27 cellular contexts compared by ENCODE assay signal in the genomic region with DNA sequence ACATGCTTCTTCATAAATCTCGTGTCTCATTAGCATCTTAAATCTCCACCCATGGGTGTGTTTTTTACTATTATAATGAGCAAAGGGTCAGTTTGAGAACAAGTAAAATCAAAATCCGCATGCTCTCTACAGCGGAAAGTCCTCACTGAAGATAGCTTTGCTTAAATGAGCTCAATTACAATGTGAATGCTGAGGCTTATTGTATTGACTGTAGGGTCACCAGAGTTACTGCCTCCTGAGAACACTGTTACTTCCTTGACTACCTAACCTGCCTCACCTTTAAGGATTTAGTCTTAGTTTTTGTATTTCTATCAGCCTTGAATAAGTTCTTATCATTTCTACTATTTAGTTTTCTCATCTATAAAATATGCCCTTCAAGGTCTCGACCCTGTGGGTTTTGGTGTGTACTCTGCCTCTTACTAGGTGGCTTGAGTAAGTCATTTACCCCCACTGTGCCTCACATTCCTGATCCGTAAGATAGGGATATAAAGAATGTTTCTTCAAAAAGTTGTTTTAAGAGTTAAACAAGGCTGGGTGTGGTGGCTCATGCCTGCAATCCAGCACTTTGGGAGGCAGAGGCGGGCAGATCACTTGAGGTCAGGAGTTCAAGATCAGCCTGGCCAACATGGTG. TPM values are rescaled to one million over a fixed set of nuclear protein-coding genes. Genes with fewer than 3 reads are reported as not detected.
A peak's percentile ranks its signal among the peaks of the same experiment; 100 is the strongest.
DNase-seq lines count a peak whose midpoint lies in the region; ATAC-seq and TF ChIP-seq lines count a peak whose summit lies in the region.
"Had no signal": no experiment of that assay in that cellular context is flagged by ENCODE, and none has a peak within 500 bp of the region (broad histone marks: within the 10 kb centered on the region; RNA-seq: fewer than 3 reads in every experiment).

No MANE protein-coding gene starts in this region.

- H3K4me1 Mint-ChIP-seq in activated T-cell treated with anti-CD3 and anti-CD28 coated beads, Interleukin-2, amount 50 U/mL, for 24 hours (ENCODE audit: low read depth): peaks cover 95% of the 10 kb centered on the region
- peaks cover 84% of the 10 kb centered on the region for H3K4me1 Mint-ChIP-seq in activated T-cell treated with anti-CD3 and anti-CD28 coated beads, Interleukin-2, amount 50 U/mL, for 4 hours (ENCODE audit: low read depth)
- H3K4me1 Mint-ChIP-seq in activated naive CD8-positive, alpha-beta T cell treated with anti-CD3 and anti-CD28 coated beads, Interleukin-2, amount 10 ng/mL, durations not matched to agents 7 days and 5 days: peaks cover 92% of the 10 kb centered on the region
- no peaks in the 10 kb centered on the region for H3K4me1 Mint-ChIP-seq in chondrocyte (ENCODE audit: low read depth)
- H3K4me1 Mint-ChIP-seq: neural progenitor cell had no signal

- no peaks in the 10 kb centered on the region for H3K79me2 ChIP-seq in mesendoderm (ENCODE audit: control insufficient read depth, insufficient read depth, low read length)

- no peak for DNase-seq in activated T-cell treated with anti-CD3 and anti-CD28 coated beads, Interleukin-2, amount 50 U/mL, for 24 hours
- DNase-seq in activated T-cell treated with anti-CD3 and anti-CD28 coated beads, Interleukin-2, amount 50 U/mL, for 4 hours: no peak
- DNase-seq in HT1080 (ENCODE audit: low read depth): peak; percentile 38
- DNase-seq in activated naive CD8-positive, alpha-beta T cell treated with anti-CD3 and anti-CD28 coated beads, Interleukin-2, amount 10 ng/mL, durations not matched to agents 7 days and 5 days: no peak
- peak; percentile 73 for DNase-seq in mesendoderm
- no peak for DNase-seq in Right ventricle myocardium inferior (ENCODE audit: missing footprints)
- DNase-seq in chondrocyte (ENCODE audit: low spot score): no peak
- no peak for DNase-seq in HuH-7.5 (ENCODE audit: low spot score)
- DNase-seq: activated CD4-positive, CD25-positive, alpha-beta regulatory T cell treated with anti-CD3 and anti-CD28 coated beads, Interleukin-2, amount 50 U/mL, for 72 hours; activated effector memory CD4-positive, alpha-beta T cell treated with Interleukin-2 at 50 U/mL for 16 hours; Caco-2; cerebellar nuclear complex; erythroblast; foreskin fibroblast; heart right ventricle; KBM-7; left ventricle myocardium superior; NCI-H146; NCI-H2171; NCI-H526; posterior cingulate gyrus; substantia nigra had no signal

- no CpG with 5 or more reads among the region's 6 CpGs for WGBS in mesendoderm (ENCODE audit: extremely low coverage, insufficient coverage, low lambda C conversion rate)

- no peak overlapping the region for H3K18ac ChIP-seq in mesendoderm (ENCODE audit: low read length)

- no peaks in the 10 kb centered on the region for H3K36me3 ChIP-seq in mesendoderm (ENCODE audit: control insufficient read depth, insufficient read depth, low read length)
- H3K36me3 ChIP-seq: neural progenitor cell had no signal

- H3K27ac Mint-ChIP-seq in activated T-cell treated with anti-CD3 and anti-CD28 coated beads, Interleukin-2, amount 50 U/mL, for 24 hours: peak overlapping the region; percentile 62
- peak overlapping the region; percentile 85 for H3K27ac Mint-ChIP-seq in activated naive CD8-positive, alpha-beta T cell treated with anti-CD3 and anti-CD28 coated beads, Interleukin-2, amount 10 ng/mL, durations not matched to agents 7 days and 5 days
- H3K27ac Mint-ChIP-seq in chondrocyte (ENCODE audit: unreplicated experiment): no peak overlapping the region
- H3K27ac Mint-ChIP-seq: neural progenitor cell had no signal

- no peak overlapping the region for H2BK5ac ChIP-seq in mesendoderm (ENCODE audit: low read length)

- H3K9ac ChIP-seq in mesendoderm (ENCODE audit: low read length): no peak overlapping the region
- H3K9ac ChIP-seq: neural progenitor cell had no signal

- no peak overlapping the region for H3K4me3 ChIP-seq in mesendoderm (ENCODE audit: low read length)
- H3K4me3 ChIP-seq: heart right ventricle, neural progenitor cell had no signal

- no peaks in the 10 kb centered on the region for H3K79me1 ChIP-seq in mesendoderm (ENCODE audit: low read length)

- H3K9me3 Mint-ChIP-seq in activated T-cell treated with anti-CD3 and anti-CD28 coated beads, Interleukin-2, amount 50 U/mL, for 24 hours: no peaks in the 10 kb centered on the region
- no peaks in the 10 kb centered on the region for H3K9me3 Mint-ChIP-seq in activated T-cell treated with anti-CD3 and anti-CD28 coated beads, Interleukin-2, amount 50 U/mL, for 4 hours
- H3K9me3 Mint-ChIP-seq in activated naive CD8-positive, alpha-beta T cell treated with anti-CD3 and anti-CD28 coated beads, Interleukin-2, amount 10 ng/mL, durations not matched to agents 7 days and 5 days: peaks cover 2% of the 10 kb centered on the region
- H3K9me3 Mint-ChIP-seq in chondrocyte (ENCODE audit: low read depth): no peaks in the 10 kb centered on the region
- H3K9me3 Mint-ChIP-seq: neural progenitor cell had no signal

- no peak overlapping the region for H4K8ac ChIP-seq in mesendoderm (ENCODE audit: low read depth, low read length)

- peaks cover 78% of the 10 kb centered on the region for H3K36me3 Mint-ChIP-seq in activated T-cell treated with anti-CD3 and anti-CD28 coated beads, Interleukin-2, amount 50 U/mL, for 24 hours (ENCODE audit: low read depth)
- H3K36me3 Mint-ChIP-seq in activated T-cell treated with anti-CD3 and anti-CD28 coated beads, Interleukin-2, amount 50 U/mL, for 4 hours (ENCODE audit: insufficient read depth): peaks cover 35% of the 10 kb centered on the region
- peaks cover 62% of the 10 kb centered on the region for H3K36me3 Mint-ChIP-seq in activated naive CD8-positive, alpha-beta T cell treated with anti-CD3 and anti-CD28 coated beads, Interleukin-2, amount 10 ng/mL, durations not matched to agents 7 days and 5 days
- H3K36me3 Mint-ChIP-seq in chondrocyte (ENCODE audit: low read depth): no peaks in the 10 kb centered on the region
- H3K36me3 Mint-ChIP-seq: neural progenitor cell had no signal

- H3K4me2 ChIP-seq in mesendoderm (ENCODE audit: low read length): no peak overlapping the region
- H3K4me2 ChIP-seq: neural progenitor cell had no signal

- intact Hi-C loops in Right ventricle myocardium inferior (cut with DNase I): no loop called here

- H3K4me1 ChIP-seq in mesendoderm (ENCODE audit: control insufficient read depth, low read depth, low read length): peaks cover 3% of the 10 kb centered on the region
- H3K4me1 ChIP-seq: Caco-2, neural progenitor cell had no signal

- H3K27ac ChIP-seq in mesendoderm (ENCODE audit: low read depth, low read length): no peak overlapping the region
- H3K27ac ChIP-seq: heart right ventricle, neural progenitor cell had no signal

- H2BK15ac ChIP-seq in mesendoderm (replicated peaks; ENCODE audit: low read depth): no peak overlapping the region

- no peak for TF ChIP-seq CTCF in chondrocyte (IDR thresholded peaks at IDR 0.05)

- ATAC-seq in activated T-cell treated with anti-CD3 and anti-CD28 coated beads, Interleukin-2, amount 50 U/mL, for 4 hours: no peak
- ATAC-seq in activated naive CD8-positive, alpha-beta T cell treated with anti-CD3 and anti-CD28 coated beads, Interleukin-2, amount 10 ng/mL, durations not matched to agents 7 days and 5 days (ENCODE audit: low read depth): no peak
- ATAC-seq in Right ventricle myocardium inferior: no peak
- ATAC-seq: heart right ventricle, left ventricle myocardium superior, sciatic nerve had no signal

- no peak overlapping the region for H3K56ac ChIP-seq in mesendoderm (ENCODE audit: low read length)

- H3K27me3 ChIP-seq in mesendoderm (ENCODE audit: insufficient read depth, low read length, poor library complexity): no peaks in the 10 kb centered on the region
- H3K27me3 ChIP-seq: neural progenitor cell had no signal

- H3K23ac ChIP-seq in mesendoderm (ENCODE audit: low read length): no peak overlapping the region

- H2BK120ac ChIP-seq in mesendoderm (ENCODE audit: low read depth, low read length): no peak overlapping the region

- H4K5ac ChIP-seq in mesendoderm (ENCODE audit: low read length): no peak overlapping the region

- no peak overlapping the region for H3K4me3 Mint-ChIP-seq in activated T-cell treated with anti-CD3 and anti-CD28 coated beads, Interleukin-2, amount 50 U/mL, for 24 hours
- H3K4me3 Mint-ChIP-seq in activated T-cell treated with anti-CD3 and anti-CD28 coated beads, Interleukin-2, amount 50 U/mL, for 4 hours: no peak overlapping the region
- peak overlapping the region; percentile 41 for H3K4me3 Mint-ChIP-seq in activated naive CD8-positive, alpha-beta T cell treated with anti-CD3 and anti-CD28 coated beads, Interleukin-2, amount 10 ng/mL, durations not matched to agents 7 days and 5 days
- no peak overlapping the region for H3K4me3 Mint-ChIP-seq in chondrocyte (ENCODE audit: unreplicated experiment)
- H3K4me3 Mint-ChIP-seq: neural progenitor cell had no signal

- no peak overlapping the region for H2AK5ac ChIP-seq in mesendoderm (ENCODE audit: low read length)

- no peak overlapping the region for H3K4ac ChIP-seq in mesendoderm (ENCODE audit: low read depth, low read length)

- H3K27me3 Mint-ChIP-seq in activated T-cell treated with anti-CD3 and anti-CD28 coated beads, Interleukin-2, amount 50 U/mL, for 24 hours: no peaks in the 10 kb centered on the region
- H3K27me3 Mint-ChIP-seq in activated T-cell treated with anti-CD3 and anti-CD28 coated beads, Interleukin-2, amount 50 U/mL, for 4 hours (ENCODE audit: low read depth): no peaks in the 10 kb centered on the region
- no peaks in the 10 kb centered on the region for H3K27me3 Mint-ChIP-seq in activated naive CD8-positive, alpha-beta T cell treated with anti-CD3 and anti-CD28 coated beads, Interleukin-2, amount 10 ng/mL, durations not matched to agents 7 days and 5 days
- H3K27me3 Mint-ChIP-seq in chondrocyte (ENCODE audit: low read depth): peaks cover 13% of the 10 kb centered on the region

- POLR2A ChIA-PET in activated naive CD8-positive, alpha-beta T cell treated with anti-CD3 and anti-CD28 coated beads, Interleukin-2, amount 10 ng/mL, durations not matched to agents 7 days and 5 days (lab: Charles Lee): interaction anchor here (0.6 to 1.1 kb wide), 3 partner anchors 12 to 21 kb away, joined by 3 read pairs; no protein-coding TSS in a partner anchor

RNA-seq across cellular contexts. Expression of a gene that starts 7.9 kb away (rescaled TPM):
- 10 to 100 TPM; 44.1 to 80.5 (median 71.7) TPM for total RNA-seq in activated T-cell treated with anti-CD3 and anti-CD28 coated beads, Interleukin-2, amount 50 U/mL, for 4 hours
- 4.2 and 9.8 TPM in 2 replicates for total RNA-seq in HT1080 (2014; rRNA removed; shearing (Covaris generic))
- 6.6 and 8.5 TPM in 2 replicates for polyA plus RNA-seq in HT1080 (2015; cell fraction: cytosol; rRNA removed)
- polyA plus RNA-seq in HT1080 (2015; cell fraction: nucleus; rRNA removed): 16.0 and 17.0 TPM in 2 replicates
- total RNA-seq in activated naive CD8-positive, alpha-beta T cell treated with anti-CD3 and anti-CD28 coated beads, Interleukin-2, amount 10 ng/mL, durations not matched to agents 7 days and 5 days: 100 to 1,000 TPM; 124 to 137 TPM
- 0.06 TPM for polyA plus RNA-seq in mesendoderm (2013, experiment 1 of 2)
- 0.07 TPM for polyA plus RNA-seq in mesendoderm (2013, experiment 2 of 2)
- 0.46 TPM for total RNA-seq in Right ventricle myocardium inferior
- not detected in 3 replicates for total RNA-seq in chondrocyte
- total RNA-seq: A673, Caco-2 had no signal
- polyA plus RNA-seq: BJ had no signal

RNA-seq across cellular contexts. Expression of a gene that starts 35.4 kb away (rescaled TPM):
- total RNA-seq in activated T-cell treated with anti-CD3 and anti-CD28 coated beads, Interleukin-2, amount 50 U/mL, for 4 hours: 100 to 1,000 TPM; 313 to 347 (median 336) TPM
- total RNA-seq in HT1080 (2014; rRNA removed; shearing (Covaris generic)): not detected in 2 replicates
- polyA plus RNA-seq in HT1080 (2015; cell fraction: cytosol; rRNA removed): not detected in 2 replicates
- polyA plus RNA-seq in HT1080 (2015; cell fraction: nucleus; rRNA removed): not detected in 2 replicates
- total RNA-seq in activated naive CD8-positive, alpha-beta T cell treated with anti-CD3 and anti-CD28 coated beads, Interleukin-2, amount 10 ng/mL, durations not matched to agents 7 days and 5 days: 100 to 1,000 TPM; 379 to 386 TPM
- polyA plus RNA-seq in mesendoderm (2013, experiment 1 of 2): 2.5 TPM
- polyA plus RNA-seq in mesendoderm (2013, experiment 2 of 2): 2.7 TPM
- total RNA-seq in Right ventricle myocardium inferior (2.0 TPM), chondrocyte (not detected in 3 replicates)
- total RNA-seq: A673, astrocyte, Caco-2 had no signal
- polyA plus RNA-seq: BJ had no signal

RNA-seq across cellular contexts. Expression of a gene that starts 49.0 kb away (rescaled TPM):
- 10 to 100 TPM in 2 of 3 donors, 1 to 10 TPM in 1; 8.9 to 21.4 (median 16.5) TPM for total RNA-seq in activated T-cell treated with anti-CD3 and anti-CD28 coated beads, Interleukin-2, amount 50 U/mL, for 4 hours
- not detected in 2 replicates for total RNA-seq in HT1080 (2014; rRNA removed; shearing (Covaris generic))
- 0.07 and 0.28 TPM in 2 replicates for polyA plus RNA-seq in HT1080 (2015; cell fraction: cytosol; rRNA removed)
- polyA plus RNA-seq in HT1080 (2015; cell fraction: nucleus; rRNA removed): not detected in 2 replicates
- total RNA-seq in activated naive CD8-positive, alpha-beta T cell treated with anti-CD3 and anti-CD28 coated beads, Interleukin-2, amount 10 ng/mL, durations not matched to agents 7 days and 5 days: 10 to 100 TPM; 70.9 to 73.6 TPM
- polyA plus RNA-seq in mesendoderm (2013, experiment 1 of 2): 0.07 TPM
- 0.03 TPM for polyA plus RNA-seq in mesendoderm (2013, experiment 2 of 2)
- not detected for total RNA-seq in Right ventricle myocardium inferior
- not detected in 3 replicates for total RNA-seq in chondrocyte
- total RNA-seq: A673, astrocyte, Caco-2, left ventricle myocardium superior had no signal
- polyA plus RNA-seq: BJ had no signal

Comparison
In these comparisons a context has a peak if more than half of its experiments do, and no peak if none do; other contexts are left out.
1. DNase-seq: peak in HT1080 (single experiment) and mesendoderm (single experiment); none in activated T-cell treated with anti-CD3 and anti-CD28 coated beads, Interleukin-2, amount 50 U/mL, for 24 hours (single experiment), activated T-cell treated with anti-CD3 and anti-CD28 coated beads, Interleukin-2, amount 50 U/mL, for 4 hours (single experiment), activated naive CD8-positive, alpha-beta T cell treated with anti-CD3 and anti-CD28 coated beads, Interleukin-2, amount 10 ng/mL, durations not matched to agents 7 days and 5 days (single experiment), Right ventricle myocardium inferior (single experiment), chondrocyte (single experiment) and HuH-7.5 (single experiment).
2. RNA of a gene that starts 35.4 kb away (total RNA-seq): 379 to 386 TPM in activated naive CD8-positive, alpha-beta T cell treated with anti-CD3 and anti-CD28 coated beads, Interleukin-2, amount 10 ng/mL, durations not matched to agents 7 days and 5 days and 313 to 347 TPM in activated T-cell treated with anti-CD3 and anti-CD28 coated beads, Interleukin-2, amount 50 U/mL, for 4 hours; 2.0 TPM in Right ventricle myocardium inferior (single experiment), not detected in HT1080 and not detected in chondrocyte; every median in the first group is over 100 times any median in the second.